ENCODE assay signal across 8 cellular contexts in the genomic region with DNA sequence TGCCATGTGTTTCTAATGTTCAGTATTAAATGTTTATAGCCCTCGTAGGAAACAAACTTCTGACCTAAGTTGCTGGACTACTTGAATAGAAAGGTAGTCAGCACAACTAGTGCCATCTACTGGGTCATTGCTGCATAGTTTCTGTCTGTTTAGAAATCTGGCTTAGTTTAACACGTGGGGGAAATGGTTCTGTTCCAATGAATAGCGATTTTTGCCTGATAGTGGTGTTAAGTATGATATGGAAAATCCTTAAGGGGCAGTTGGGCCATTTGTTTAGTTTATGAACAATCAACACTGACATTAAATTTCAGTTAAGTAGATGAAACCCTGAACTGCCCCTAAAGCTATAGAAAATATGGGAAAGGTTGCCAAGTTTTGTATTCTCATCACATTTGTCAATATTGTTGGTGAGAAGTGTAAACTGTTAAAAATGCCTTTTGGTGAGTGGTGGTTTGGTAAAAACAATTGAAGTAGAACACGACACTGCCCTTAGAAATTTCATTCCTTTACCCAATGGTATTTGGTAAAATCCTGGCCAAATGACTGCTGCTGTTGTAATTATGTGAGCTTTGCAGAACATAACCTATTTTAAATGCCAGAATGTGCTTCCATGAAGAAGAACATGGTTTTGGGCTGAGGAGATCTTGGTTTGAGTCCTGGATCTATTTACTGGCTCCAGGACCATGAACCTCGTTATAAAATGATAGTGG. TPM values are rescaled to one million over a fixed set of nuclear protein-coding genes. Genes with fewer than 3 reads are reported as not detected.
DNase-seq lines count a peak whose midpoint lies in the region; ATAC-seq, FAIRE-seq and TF ChIP-seq lines count a peak whose summit lies in the region.

No MANE protein-coding gene starts in this region.

- H3K79me2 ChIP-seq in osteoblast (ENCODE audit: insufficient read depth, low read length) = no peaks in the 10 kb centered on the region

- no peaks in the 10 kb centered on the region for H3K9me3 Mint-ChIP-seq in activated CD4-positive, alpha-beta memory T cell treated with anti-CD3 and anti-CD28 coated beads, Interleukin-2, amount 10 ng/mL, durations not matched to agents 7 days and 5 days

- H3K27ac Mint-ChIP-seq in activated CD4-positive, alpha-beta memory T cell treated with anti-CD3 and anti-CD28 coated beads, Interleukin-2, amount 10 ng/mL, durations not matched to agents 7 days and 5 days = no peak overlapping the region

- no peak overlapping the region for H3K4me3 Mint-ChIP-seq in activated CD4-positive, alpha-beta memory T cell treated with anti-CD3 and anti-CD28 coated beads, Interleukin-2, amount 10 ng/mL, durations not matched to agents 7 days and 5 days

- peak; percentile 77 for TF ChIP-seq CTCF in D721Med (IDR thresholded peaks at IDR 0.05; ENCODE audit: insufficient read depth, missing control alignments)
- peak; percentile 93 for TF ChIP-seq CTCF in fibroblast of pulmonary artery (IDR thresholded peaks at IDR 0.05; ENCODE audit: low read length, missing control alignments)
- TF ChIP-seq CTCF in osteoblast (IDR thresholded peaks at IDR 0.05; ENCODE audit: extremely low read depth, low read depth, low read length) = peak; percentile 77

- FAIRE-seq in D721Med (lab: Jason Lieb, UNC) = peak; percentile 66

- peaks cover 24% of the 10 kb centered on the region for H3K4me1 Mint-ChIP-seq in activated CD4-positive, alpha-beta memory T cell treated with anti-CD3 and anti-CD28 coated beads, Interleukin-2, amount 10 ng/mL, durations not matched to agents 7 days and 5 days

- H3K9me3 ChIP-seq in osteoblast (ENCODE audit: low read depth, low read length) = no peaks in the 10 kb centered on the region

- peaks cover 41% of the 10 kb centered on the region for H3K36me3 Mint-ChIP-seq in activated CD4-positive, alpha-beta memory T cell treated with anti-CD3 and anti-CD28 coated beads, Interleukin-2, amount 10 ng/mL, durations not matched to agents 7 days and 5 days (ENCODE audit: low read depth)

- peaks cover 77% of the 10 kb centered on the region for H3K4me1 ChIP-seq in osteoblast (ENCODE audit: insufficient read depth, low read length)

- no peaks in the 10 kb centered on the region for H3K27me3 Mint-ChIP-seq in activated CD4-positive, alpha-beta memory T cell treated with anti-CD3 and anti-CD28 coated beads, Interleukin-2, amount 10 ng/mL, durations not matched to agents 7 days and 5 days

- POLR2A ChIA-PET in activated CD4-positive, alpha-beta memory T cell treated with anti-CD3 and anti-CD28 coated beads, Interleukin-2, amount 10 ng/mL, durations not matched to agents 7 days and 5 days (lab: Charles Lee) = interaction anchor here (0.7 to 3.1 kb wide), 2 partner anchors 12 to 120 kb away, joined by 4 to 25 read pairs; partner anchors contain the start of gene NABP1

- H3K27ac ChIP-seq in osteoblast (ENCODE audit: low read depth, low read length) = peak overlapping the region; percentile 31

- H2AFZ ChIP-seq in osteoblast (ENCODE audit: low read length) = no peak overlapping the region

- ATAC-seq in GM18909 (IDR thresholded peaks at IDR 0.05; ENCODE audit: poor library complexity, unreplicated experiment) = peak; percentile 80
- peak; percentile 74 for ATAC-seq in HG03095 (IDR thresholded peaks at IDR 0.05; ENCODE audit: unreplicated experiment)

- peaks cover 22% of the 10 kb centered on the region for H3K36me3 ChIP-seq in osteoblast (ENCODE audit: insufficient read depth, low read length)

- DNase-seq in D721Med (ENCODE audit: insufficient read length, low spot score) (no peak), NCI-H524 treated with DMSO at 0.1 percent for 48 hours (lab: John Stamatoyannopoulos, UW) (peak; percentile 10), fibroblast of pulmonary artery (ENCODE audit: low read depth) (peak; percentile 92), osteoblast (ENCODE audit: insufficient read length, low spot score, missing footprints) (no peak), HPDE6-E6E7 (ENCODE audit: extremely low spot score) (no peak)
- DNase-seq in activated CD4-positive, alpha-beta memory T cell treated with anti-CD3 and anti-CD28 coated beads, Interleukin-2, amount 10 ng/mL, durations not matched to agents 7 days and 5 days = peak; percentile 41

- H3K27me3 ChIP-seq in osteoblast (ENCODE audit: insufficient read depth, low read length) = no peaks in the 10 kb centered on the region

- H4K20me1 ChIP-seq in osteoblast (ENCODE audit: insufficient read depth, low read length) = no peaks in the 10 kb centered on the region

- peak overlapping the region; percentile 31 for H3K4me2 ChIP-seq in osteoblast (ENCODE audit: insufficient read depth, low read length)

- CTCF ChIA-PET in activated CD4-positive, alpha-beta memory T cell treated with anti-CD3 and anti-CD28 coated beads, Interleukin-2, amount 10 ng/mL, durations not matched to agents 7 days and 5 days (lab: Charles Lee) = interaction anchor here (0.8 to 1.9 kb wide), 9 partner anchors 9 to 471 kb away, joined by 3 to 12 read pairs (median 5); no protein-coding TSS in a partner anchor

- no peak overlapping the region for H3K4me3 ChIP-seq in fibroblast of pulmonary artery (replicated peaks; ENCODE audit: low read depth, low read length)
- no peak overlapping the region for H3K4me3 ChIP-seq in osteoblast (ENCODE audit: insufficient read depth, low read length)

RNA-seq across cellular contexts. Expression of gene NABP1, which starts 13.2 kb away (rescaled TPM):
- total RNA-seq in activated CD4-positive, alpha-beta memory T cell treated with anti-CD3 and anti-CD28 coated beads, Interleukin-2, amount 10 ng/mL, durations not matched to agents 7 days and 5 days = 10 to 100 TPM; 73.5 to 73.7 TPM
- total RNA-seq in osteoblast = 72.0 and 80.2 TPM in 2 replicates

Comparison
In these comparisons a context has a peak if more than half of its experiments do, and no peak if none do; other contexts are left out.
1. DNase-seq: peak in NCI-H524 treated with DMSO at 0.1 percent for 48 hours (single experiment), activated CD4-positive, alpha-beta memory T cell treated with anti-CD3 and anti-CD28 coated beads, Interleukin-2, amount 10 ng/mL, durations not matched to agents 7 days and 5 days (single experiment) and fibroblast of pulmonary artery (single experiment); none in D721Med (single experiment), osteoblast (single experiment) and HPDE6-E6E7 (single experiment).
2. Peak in every context shown above with its lines, with median percentiles within 50 percentile points of each other: CTCF ChIP-seq.